ENCODE assay signal across 1 cellular context in the genomic region with DNA sequence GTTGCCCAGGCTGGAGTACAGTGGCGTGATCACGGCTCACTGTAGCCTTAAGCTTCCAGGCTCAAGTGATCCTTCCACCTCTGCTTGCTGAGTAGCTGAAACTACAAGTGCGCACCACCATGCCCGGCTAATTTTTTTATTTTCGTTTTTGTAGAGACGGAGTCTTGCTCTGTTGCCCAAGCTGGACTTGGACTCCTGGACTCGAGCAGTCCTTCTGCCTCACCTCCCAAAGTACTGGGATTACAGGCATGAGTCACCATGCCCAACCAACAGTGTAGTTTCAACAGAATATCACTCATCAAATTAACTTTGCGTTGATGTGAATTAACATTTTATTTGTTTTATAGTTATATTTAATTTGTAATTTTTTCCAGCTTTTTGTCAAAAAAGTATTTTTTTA.
TF ChIP-seq lines count a peak whose summit lies in the region.

No MANE protein-coding gene starts in this region.

TF ChIP-seq in GM23338, 12 proteins besides CTCF, POLR2A, EP300 and RAD21:
- TF ChIP-seq, protein P1, sequence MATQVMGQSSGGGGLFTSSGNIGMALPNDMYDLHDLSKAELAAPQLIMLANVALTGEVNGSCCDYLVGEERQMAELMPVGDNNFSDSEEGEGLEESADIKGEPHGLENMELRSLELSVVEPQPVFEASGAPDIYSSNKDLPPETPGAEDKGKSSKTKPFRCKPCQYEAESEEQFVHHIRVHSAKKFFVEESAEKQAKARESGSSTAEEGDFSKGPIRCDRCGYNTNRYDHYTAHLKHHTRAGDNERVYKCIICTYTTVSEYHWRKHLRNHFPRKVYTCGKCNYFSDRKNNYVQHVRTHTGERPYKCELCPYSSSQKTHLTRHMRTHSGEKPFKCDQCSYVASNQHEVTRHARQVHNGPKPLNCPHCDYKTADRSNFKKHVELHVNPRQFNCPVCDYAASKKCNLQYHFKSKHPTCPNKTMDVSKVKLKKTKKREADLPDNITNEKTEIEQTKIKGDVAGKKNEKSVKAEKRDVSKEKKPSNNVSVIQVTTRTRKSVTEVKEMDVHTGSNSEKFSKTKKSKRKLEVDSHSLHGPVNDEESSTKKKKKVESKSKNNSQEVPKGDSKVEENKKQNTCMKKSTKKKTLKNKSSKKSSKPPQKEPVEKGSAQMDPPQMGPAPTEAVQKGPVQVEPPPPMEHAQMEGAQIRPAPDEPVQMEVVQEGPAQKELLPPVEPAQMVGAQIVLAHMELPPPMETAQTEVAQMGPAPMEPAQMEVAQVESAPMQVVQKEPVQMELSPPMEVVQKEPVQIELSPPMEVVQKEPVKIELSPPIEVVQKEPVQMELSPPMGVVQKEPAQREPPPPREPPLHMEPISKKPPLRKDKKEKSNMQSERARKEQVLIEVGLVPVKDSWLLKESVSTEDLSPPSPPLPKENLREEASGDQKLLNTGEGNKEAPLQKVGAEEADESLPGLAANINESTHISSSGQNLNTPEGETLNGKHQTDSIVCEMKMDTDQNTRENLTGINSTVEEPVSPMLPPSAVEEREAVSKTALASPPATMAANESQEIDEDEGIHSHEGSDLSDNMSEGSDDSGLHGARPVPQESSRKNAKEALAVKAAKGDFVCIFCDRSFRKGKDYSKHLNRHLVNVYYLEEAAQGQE (IDR thresholded peaks at IDR 0.05; ENCODE audit: unreplicated experiment) = no peak
- TF ChIP-seq CREB1 (CRISPR knock-in tag; IDR thresholded peaks at IDR 0.05; ENCODE audit: low read depth) (no peak), NANOG (IDR thresholded peaks at IDR 0.05; ENCODE audit: borderline replicate concordance) (no peak), ZNF331 (CRISPR knock-in tag; IDR thresholded peaks at IDR 0.05; ENCODE audit: low read depth) (no peak), JUNB (IDR thresholded peaks at IDR 0.05; ENCODE audit: unreplicated experiment) (no peak), POLR2AphosphoS5 (IDR thresholded peaks at IDR 0.05; ENCODE audit: low read depth) (no peak), STAT1 (IDR thresholded peaks at IDR 0.05; ENCODE audit: unreplicated experiment) (no peak), EZH2phosphoT487 (IDR thresholded peaks at IDR 0.05; ENCODE audit: unreplicated experiment) (no peak), ZNF114 (CRISPR knock-in tag; IDR thresholded peaks at IDR 0.05) (no peak), EZH2 (IDR thresholded peaks at IDR 0.05; ENCODE audit: low read depth, unreplicated experiment) (no peak)
- TF ChIP-seq, protein P2, sequence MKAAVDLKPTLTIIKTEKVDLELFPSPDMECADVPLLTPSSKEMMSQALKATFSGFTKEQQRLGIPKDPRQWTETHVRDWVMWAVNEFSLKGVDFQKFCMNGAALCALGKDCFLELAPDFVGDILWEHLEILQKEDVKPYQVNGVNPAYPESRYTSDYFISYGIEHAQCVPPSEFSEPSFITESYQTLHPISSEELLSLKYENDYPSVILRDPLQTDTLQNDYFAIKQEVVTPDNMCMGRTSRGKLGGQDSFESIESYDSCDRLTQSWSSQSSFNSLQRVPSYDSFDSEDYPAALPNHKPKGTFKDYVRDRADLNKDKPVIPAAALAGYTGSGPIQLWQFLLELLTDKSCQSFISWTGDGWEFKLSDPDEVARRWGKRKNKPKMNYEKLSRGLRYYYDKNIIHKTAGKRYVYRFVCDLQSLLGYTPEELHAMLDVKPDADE (IDR thresholded peaks at IDR 0.05) = no peak
- TF ChIP-seq, protein P3, sequence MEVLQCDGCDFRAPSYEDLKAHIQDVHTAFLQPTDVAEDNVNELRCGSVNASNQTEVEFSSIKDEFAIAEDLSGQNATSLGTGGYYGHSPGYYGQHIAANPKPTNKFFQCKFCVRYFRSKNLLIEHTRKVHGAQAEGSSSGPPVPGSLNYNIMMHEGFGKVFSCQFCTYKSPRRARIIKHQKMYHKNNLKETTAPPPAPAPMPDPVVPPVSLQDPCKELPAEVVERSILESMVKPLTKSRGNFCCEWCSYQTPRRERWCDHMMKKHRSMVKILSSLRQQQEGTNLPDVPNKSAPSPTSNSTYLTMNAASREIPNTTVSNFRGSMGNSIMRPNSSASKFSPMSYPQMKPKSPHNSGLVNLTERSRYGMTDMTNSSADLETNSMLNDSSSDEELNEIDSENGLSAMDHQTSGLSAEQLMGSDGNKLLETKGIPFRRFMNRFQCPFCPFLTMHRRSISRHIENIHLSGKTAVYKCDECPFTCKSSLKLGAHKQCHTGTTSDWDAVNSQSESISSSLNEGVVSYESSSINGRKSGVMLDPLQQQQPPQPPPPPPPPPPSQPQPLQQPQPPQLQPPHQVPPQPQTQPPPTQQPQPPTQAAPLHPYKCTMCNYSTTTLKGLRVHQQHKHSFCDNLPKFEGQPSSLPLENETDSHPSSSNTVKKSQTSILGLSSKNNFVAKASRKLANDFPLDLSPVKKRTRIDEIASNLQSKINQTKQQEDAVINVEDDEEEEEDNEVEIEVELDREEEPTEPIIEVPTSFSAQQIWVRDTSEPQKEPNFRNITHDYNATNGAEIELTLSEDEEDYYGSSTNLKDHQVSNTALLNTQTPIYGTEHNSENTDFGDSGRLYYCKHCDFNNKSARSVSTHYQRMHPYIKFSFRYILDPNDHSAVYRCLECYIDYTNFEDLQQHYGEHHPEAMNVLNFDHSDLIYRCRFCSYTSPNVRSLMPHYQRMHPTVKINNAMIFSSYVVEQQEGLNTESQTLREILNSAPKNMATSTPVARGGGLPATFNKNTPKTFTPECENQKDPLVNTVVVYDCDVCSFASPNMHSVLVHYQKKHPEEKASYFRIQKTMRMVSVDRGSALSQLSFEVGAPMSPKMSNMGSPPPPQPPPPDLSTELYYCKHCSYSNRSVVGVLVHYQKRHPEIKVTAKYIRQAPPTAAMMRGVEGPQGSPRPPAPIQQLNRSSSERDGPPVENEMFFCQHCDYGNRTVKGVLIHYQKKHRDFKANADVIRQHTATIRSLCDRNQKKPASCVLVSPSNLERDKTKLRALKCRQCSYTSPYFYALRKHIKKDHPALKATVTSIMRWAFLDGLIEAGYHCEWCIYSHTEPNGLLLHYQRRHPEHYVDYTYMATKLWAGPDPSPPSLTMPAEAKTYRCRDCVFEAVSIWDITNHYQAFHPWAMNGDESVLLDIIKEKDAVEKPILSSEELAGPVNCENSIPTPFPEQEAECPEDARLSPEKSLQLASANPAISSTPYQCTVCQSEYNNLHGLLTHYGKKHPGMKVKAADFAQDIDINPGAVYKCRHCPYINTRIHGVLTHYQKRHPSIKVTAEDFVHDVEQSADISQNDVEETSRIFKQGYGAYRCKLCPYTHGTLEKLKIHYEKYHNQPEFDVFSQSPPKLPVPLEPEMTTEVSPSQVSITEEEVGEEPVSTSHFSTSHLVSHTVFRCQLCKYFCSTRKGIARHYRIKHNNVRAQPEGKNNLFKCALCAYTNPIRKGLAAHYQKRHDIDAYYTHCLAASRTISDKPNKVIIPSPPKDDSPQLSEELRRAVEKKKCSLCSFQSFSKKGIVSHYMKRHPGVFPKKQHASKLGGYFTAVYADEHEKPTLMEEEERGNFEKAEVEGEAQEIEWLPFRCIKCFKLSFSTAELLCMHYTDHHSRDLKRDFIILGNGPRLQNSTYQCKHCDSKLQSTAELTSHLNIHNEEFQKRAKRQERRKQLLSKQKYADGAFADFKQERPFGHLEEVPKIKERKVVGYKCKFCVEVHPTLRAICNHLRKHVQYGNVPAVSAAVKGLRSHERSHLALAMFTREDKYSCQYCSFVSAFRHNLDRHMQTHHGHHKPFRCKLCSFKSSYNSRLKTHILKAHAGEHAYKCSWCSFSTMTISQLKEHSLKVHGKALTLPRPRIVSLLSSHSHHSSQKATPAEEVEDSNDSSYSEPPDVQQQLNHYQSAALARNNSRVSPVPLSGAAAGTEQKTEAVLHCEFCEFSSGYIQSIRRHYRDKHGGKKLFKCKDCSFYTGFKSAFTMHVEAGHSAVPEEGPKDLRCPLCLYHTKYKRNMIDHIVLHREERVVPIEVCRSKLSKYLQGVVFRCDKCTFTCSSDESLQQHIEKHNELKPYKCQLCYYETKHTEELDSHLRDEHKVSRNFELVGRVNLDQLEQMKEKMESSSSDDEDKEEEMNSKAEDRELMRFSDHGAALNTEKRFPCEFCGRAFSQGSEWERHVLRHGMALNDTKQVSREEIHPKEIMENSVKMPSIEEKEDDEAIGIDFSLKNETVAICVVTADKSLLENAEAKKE (CRISPR knock-in tag; IDR thresholded peaks at IDR 0.05) = no peak
